Comparison of ENCODE assay signal across 12 cellular contexts in the genomic region with DNA sequence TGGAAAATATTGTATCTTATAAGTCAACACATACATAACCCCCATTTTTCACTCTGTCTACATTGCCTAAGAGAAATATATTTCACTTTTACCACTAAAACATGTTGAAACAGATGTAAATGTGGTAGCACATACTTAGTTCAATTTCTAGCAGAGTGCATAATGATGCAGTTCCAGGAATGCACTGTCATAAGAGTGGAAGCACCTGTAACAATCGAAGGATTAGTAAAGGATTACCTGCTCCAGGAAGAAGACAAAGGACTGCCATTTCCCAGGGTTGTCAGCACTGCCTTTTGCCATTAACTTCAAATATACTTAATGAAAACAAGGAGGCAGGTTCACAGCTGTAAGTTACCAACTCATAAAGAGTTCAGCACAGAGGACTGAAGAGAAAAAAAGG. TPM values are rescaled to one million over a fixed set of nuclear protein-coding genes. Genes with fewer than 3 reads are reported as not detected.
DNase-seq lines count a peak whose midpoint lies in the region; ATAC-seq and TF ChIP-seq lines count a peak whose summit lies in the region.
"Had no signal": no experiment of that assay in that cellular context is flagged by ENCODE, and none has a peak within 500 bp of the region (broad histone marks: within the 10 kb centered on the region; RNA-seq: fewer than 3 reads in every experiment).

No MANE protein-coding gene starts in this region.

- no peaks in the 10 kb centered on the region for H3K27me3 ChIP-seq in cardiac muscle cell
- H3K27me3 ChIP-seq in right cardiac atrium (ENCODE audit: control insufficient read depth, insufficient read depth) = no peaks in the 10 kb centered on the region
- no peaks in the 10 kb centered on the region for H3K27me3 ChIP-seq in lower lobe of right lung (ENCODE audit: low read depth)
- H3K27me3 ChIP-seq: body of pancreas had no signal

- H3K27me3 Mint-ChIP-seq in activated T-helper 1 cell treated with anti-CD3 and anti-CD28 coated beads, Interleukin-12 subunit alpha, Interleukin-12 subunit beta, Interleukin-2, Interleukin-4 antibody, amounts not matched to agents 30 ng/mL and 10 ng/mL and 1 ng/mL, durations not matched to agents 14 hours and 24 hours and 36 hours (ENCODE audit: insufficient read depth) = no peaks in the 10 kb centered on the region
- no peaks in the 10 kb centered on the region for H3K27me3 Mint-ChIP-seq in type B pancreatic cell

- peak overlapping the region; percentile 81 for H3K27ac ChIP-seq in cardiac muscle cell
- no peak overlapping the region for H3K27ac ChIP-seq in right cardiac atrium (ENCODE audit: low read length)
- peak overlapping the region; percentile 37 for H3K27ac ChIP-seq in lower lobe of right lung

- intact Hi-C loops in right cardiac atrium (cut with DNase I) = loop anchor here in 2 of 4 donors (10.0 kb wide), 2 partner anchors 90 to 290 kb away; no protein-coding TSS in a partner anchor
- intact Hi-C loops in activated T-helper 1 cell treated with anti-CD3 and anti-CD28 coated beads, Interleukin-12 subunit alpha, Interleukin-12 subunit beta, Interleukin-2, Interleukin-4 antibody, amounts not matched to agents 30 ng/mL and 10 ng/mL and 1 ng/mL, durations not matched to agents 14 hours and 24 hours and 36 hours (cut with micrococcal nuclease) = loop anchor here (5.0 kb wide), 1 partner anchor 402 kb away; no protein-coding TSS in a partner anchor
- intact Hi-C loops in lower lobe of right lung (cut with DNase I) = loop anchor here (10.0 kb wide), 1 partner anchor 90 kb away; no protein-coding TSS in a partner anchor

- no peak overlapping the region for H3K4me3 ChIP-seq in cardiac muscle cell
- no peak overlapping the region for H3K4me3 ChIP-seq in right cardiac atrium (ENCODE audit: low read length)
- H3K4me3 ChIP-seq in lower lobe of right lung = no peak overlapping the region
- H3K4me3 ChIP-seq: body of pancreas had no signal

- peaks cover 26% of the 10 kb centered on the region for H3K4me1 ChIP-seq in cardiac muscle cell (ENCODE audit: low read depth)
- H3K4me1 ChIP-seq in right cardiac atrium (ENCODE audit: control insufficient read depth, insufficient read depth, low read length) = peaks cover 2% of the 10 kb centered on the region
- H3K4me1 ChIP-seq in lower lobe of right lung = peaks cover 82% of the 10 kb centered on the region

- peak overlapping the region; percentile 61 for H3K4me3 Mint-ChIP-seq in activated T-helper 1 cell treated with anti-CD3 and anti-CD28 coated beads, Interleukin-12 subunit alpha, Interleukin-12 subunit beta, Interleukin-2, Interleukin-4 antibody, amounts not matched to agents 30 ng/mL and 10 ng/mL and 1 ng/mL, durations not matched to agents 14 hours and 24 hours and 36 hours
- H3K4me3 Mint-ChIP-seq in type B pancreatic cell = no peak overlapping the region

- WGBS in right cardiac atrium = 92% methylated on average over 1 of the region's 1 CpG

- DNase-seq in cardiac muscle cell (ENCODE audit: low read depth in 1 of 2, low spot score in 1 of 2) (no peak), right cardiac atrium (no peak), lower lobe of right lung (no peak), type B pancreatic cell (ENCODE audit: extremely low spot score, unreplicated experiment) (no peak)
- no peak for DNase-seq in activated T-helper 1 cell treated with anti-CD3 and anti-CD28 coated beads, Interleukin-12 subunit alpha, Interleukin-12 subunit beta, Interleukin-2, Interleukin-4 antibody, amounts not matched to agents 30 ng/mL and 10 ng/mL and 1 ng/mL, durations not matched to agents 14 hours and 24 hours and 36 hours (ENCODE audit: low spot score)
- DNase-seq: activated CD8-positive, alpha-beta memory T cell treated with anti-CD3 and anti-CD28 coated beads for 24 hours; body of pancreas; erythroblast; NCI-H1694 had no signal

- H3K36me3 ChIP-seq in cardiac muscle cell = peaks cover 4% of the 10 kb centered on the region
- H3K36me3 ChIP-seq in lower lobe of right lung = peaks cover 42% of the 10 kb centered on the region

- H3K9me3 Mint-ChIP-seq in activated T-helper 1 cell treated with anti-CD3 and anti-CD28 coated beads, Interleukin-12 subunit alpha, Interleukin-12 subunit beta, Interleukin-2, Interleukin-4 antibody, amounts not matched to agents 30 ng/mL and 10 ng/mL and 1 ng/mL, durations not matched to agents 14 hours and 24 hours and 36 hours = no peaks in the 10 kb centered on the region
- no peaks in the 10 kb centered on the region for H3K9me3 Mint-ChIP-seq in type B pancreatic cell

- H3K4me1 Mint-ChIP-seq in activated T-helper 1 cell treated with anti-CD3 and anti-CD28 coated beads, Interleukin-12 subunit alpha, Interleukin-12 subunit beta, Interleukin-2, Interleukin-4 antibody, amounts not matched to agents 30 ng/mL and 10 ng/mL and 1 ng/mL, durations not matched to agents 14 hours and 24 hours and 36 hours (ENCODE audit: low read depth) = peaks cover 96% of the 10 kb centered on the region
- H3K4me1 Mint-ChIP-seq in type B pancreatic cell (ENCODE audit: unreplicated experiment) = peaks cover 37% of the 10 kb centered on the region

- ATAC-seq in right cardiac atrium = no peak
- no peak for ATAC-seq in lower lobe of right lung
- ATAC-seq in HG03159 (IDR thresholded peaks at IDR 0.05; ENCODE audit: unreplicated experiment) = no peak
- no peak for ATAC-seq in HG03521 (IDR thresholded peaks at IDR 0.05; ENCODE audit: unreplicated experiment)
- no peak for ATAC-seq in GM19324 (IDR thresholded peaks at IDR 0.05; ENCODE audit: low FRiP score, unreplicated experiment)
- ATAC-seq: body of pancreas had no signal

- TF ChIP-seq CTCF in cardiac muscle cell (IDR thresholded peaks at IDR 0.05; ENCODE audit: low read depth, low read length) (no peak), lower lobe of right lung (IDR thresholded peaks at IDR 0.05) (no peak), type B pancreatic cell (conservative IDR thresholded peaks at IDR 0.05) (no peak)

- H3K9me3 ChIP-seq in cardiac muscle cell (ENCODE audit: low read depth) = no peaks in the 10 kb centered on the region
- H3K9me3 ChIP-seq in right cardiac atrium (ENCODE audit: control insufficient read depth, low read length) = no peaks in the 10 kb centered on the region
- H3K9me3 ChIP-seq in lower lobe of right lung = no peaks in the 10 kb centered on the region
- H3K9me3 ChIP-seq: body of pancreas had no signal

- H3K36me3 Mint-ChIP-seq in activated T-helper 1 cell treated with anti-CD3 and anti-CD28 coated beads, Interleukin-12 subunit alpha, Interleukin-12 subunit beta, Interleukin-2, Interleukin-4 antibody, amounts not matched to agents 30 ng/mL and 10 ng/mL and 1 ng/mL, durations not matched to agents 14 hours and 24 hours and 36 hours (ENCODE audit: low read depth) = peaks cover 33% of the 10 kb centered on the region
- H3K36me3 Mint-ChIP-seq in type B pancreatic cell = peaks cover 26% of the 10 kb centered on the region

- peak overlapping the region; percentile 96 for H3K27ac Mint-ChIP-seq in activated T-helper 1 cell treated with anti-CD3 and anti-CD28 coated beads, Interleukin-12 subunit alpha, Interleukin-12 subunit beta, Interleukin-2, Interleukin-4 antibody, amounts not matched to agents 30 ng/mL and 10 ng/mL and 1 ng/mL, durations not matched to agents 14 hours and 24 hours and 36 hours
- peak overlapping the region; percentile 23 for H3K27ac Mint-ChIP-seq in type B pancreatic cell

RNA-seq across cellular contexts. Expression of gene DAD1, which starts 24.6 kb away (rescaled TPM):
- 103 and 188 TPM in 2 replicates for total RNA-seq in cardiac muscle cell
- 329 and 444 TPM in 2 replicates for polyA plus RNA-seq in cardiac muscle cell
- 100 to 1,000 TPM; 122 to 168 (median 158) TPM for total RNA-seq in right cardiac atrium
- 220 TPM for polyA plus RNA-seq in right cardiac atrium
- 228 and 229 TPM in 2 replicates for total RNA-seq in activated T-helper 1 cell treated with anti-CD3 and anti-CD28 coated beads, Interleukin-12 subunit alpha, Interleukin-12 subunit beta, Interleukin-2, Interleukin-4 antibody, amounts not matched to agents 30 ng/mL and 10 ng/mL and 1 ng/mL, durations not matched to agents 14 hours and 24 hours and 36 hours
- 162 TPM for total RNA-seq in lower lobe of right lung
- 191 and 228 TPM in 2 replicates for total RNA-seq in type B pancreatic cell (ENCODE audit: low replicate concordance)

RNA-seq across cellular contexts. Expression of gene ABHD4, which starts 33.6 kb away (rescaled TPM):
- total RNA-seq in cardiac muscle cell (33.1 and 33.4 TPM in 2 replicates), right cardiac atrium (10 to 100 TPM; 29.7 to 40.9 (median 36.9) TPM), lower lobe of right lung (28.5 TPM), type B pancreatic cell (ENCODE audit: low replicate concordance) (34.1 and 71.0 TPM in 2 replicates)
- polyA plus RNA-seq in cardiac muscle cell (41.0 and 43.5 TPM in 2 replicates), right cardiac atrium (20.3 TPM)
- total RNA-seq in activated T-helper 1 cell treated with anti-CD3 and anti-CD28 coated beads, Interleukin-12 subunit alpha, Interleukin-12 subunit beta, Interleukin-2, Interleukin-4 antibody, amounts not matched to agents 30 ng/mL and 10 ng/mL and 1 ng/mL, durations not matched to agents 14 hours and 24 hours and 36 hours = 13.2 and 13.6 TPM in 2 replicates
